19 cellular contexts compared by ENCODE assay signal in the genomic region with DNA sequence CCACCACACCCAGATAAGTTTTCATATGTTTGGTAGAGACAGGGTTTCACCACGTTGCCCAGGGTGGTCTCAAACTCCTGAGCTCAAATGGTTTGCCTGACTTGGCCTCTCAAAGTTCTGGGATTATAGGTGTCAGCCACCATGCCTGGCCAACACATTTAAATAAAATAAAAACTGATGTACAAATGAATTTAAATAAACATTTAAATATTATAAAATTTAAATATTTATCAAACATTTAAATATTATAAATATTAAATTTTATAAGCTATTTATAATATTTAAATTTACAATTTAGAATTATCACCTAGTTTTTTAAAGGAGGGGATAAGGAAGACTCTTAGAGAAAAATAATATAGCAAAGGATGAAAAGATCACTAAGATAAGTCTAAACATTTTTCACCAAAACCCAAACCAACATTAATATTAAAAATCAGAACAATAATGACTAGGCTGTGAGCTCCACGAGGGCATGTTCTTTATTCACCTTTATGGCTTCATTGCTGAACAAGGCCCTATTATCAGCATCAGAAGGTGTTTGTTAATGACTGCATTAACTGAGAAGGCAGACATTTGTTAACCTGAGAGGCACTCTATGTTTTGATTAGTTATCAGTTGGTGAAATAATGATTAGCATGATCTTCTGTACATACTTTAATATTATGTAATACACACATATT. TPM values are rescaled to one million over a fixed set of nuclear protein-coding genes. Genes with fewer than 3 reads are reported as not detected.
DNase-seq lines count a peak whose midpoint lies in the region; ATAC-seq, FAIRE-seq and TF ChIP-seq lines count a peak whose summit lies in the region.
"Had no signal": no experiment of that assay in that cellular context is flagged by ENCODE, and none has a peak within 500 bp of the region (broad histone marks: within the 10 kb centered on the region; RNA-seq: fewer than 3 reads in every experiment).

No MANE protein-coding gene starts in this region.

- H3K27ac ChIP-seq in HCT116 (ENCODE audit: low read depth, low read length) (peak overlapping the region; percentile 86; the same call in 1 of the 2 replicates), astrocyte (ENCODE audit: low read depth, low read length) (peak overlapping the region; percentile 88), HepG2 (ENCODE audit: extremely low read length, insufficient read depth, low read length) (no peak overlapping the region), sigmoid colon (peak overlapping the region in 1 of 4 donors; percentile 19)
- H3K27ac ChIP-seq: SJCRH30 had no signal

- peaks cover 14% of the 10 kb centered on the region for H3K4me1 Mint-ChIP-seq in astrocyte (ENCODE audit: low read depth, unreplicated experiment)

- H3K27ac Mint-ChIP-seq in astrocyte (ENCODE audit: unreplicated experiment), result peak overlapping the region; percentile 96
- H3K27ac Mint-ChIP-seq: activated B cell treated with CpG ODN at 0.5 μM for 24 hours; activated naive CD8-positive, alpha-beta T cell; dendritic cell treated with granulocyte-macrophage colony-stimulating factor and Interleukin-4, amounts not matched to agents 40 ng/mL and 50 ng/mL, for 4 days; stimulated activated memory B cell treated with anti-CD40 and anti-IgM and Interleukin-4, amounts not matched to agents 10 μg/mL and 1 μg/mL and 100 μg/mL, for 72 hours had no signal

- CTCF ChIA-PET in HCT116 (lab: Charles Lee), result interaction anchor here (1.1 to 1.4 kb wide), 3 partner anchors 19 to 44 kb away, joined by 3 to 4 read pairs (median 3); partner anchors contain the start of gene BCO2
- CTCF ChIA-PET in HepG2 (lab: Yijun Ruan, JAX; ENCODE audit: low intra/inter-chr PET ratio, low total read pairs), result no interaction called here

- FAIRE-seq in astrocyte (lab: Jason Lieb, UNC) (no peak), HepG2 (lab: Jason Lieb, UNC) (no peak), urothelium cell line (lab: Jason Lieb, UNC) (no peak)

- BruUV-seq in HCT116 (replicated peaks; lab: Mats Ljungman, UMichigan) (no TSS peak), HepG2 (replicated peaks; lab: Mats Ljungman, UMichigan) (no TSS peak)

- TF ChIP-seq RAD21 in HCT116 (IDR thresholded peaks at IDR 0.05; ENCODE audit: low read depth) (no peak), HepG2 (CRISPR knock-in tag; IDR thresholded peaks at IDR 0.05) (no peak)

- H3K27me3 Mint-ChIP-seq in astrocyte (ENCODE audit: low read depth, unreplicated experiment), result no peaks in the 10 kb centered on the region
- H3K27me3 Mint-ChIP-seq: activated B cell treated with CpG ODN at 0.5 μM for 24 hours; dendritic cell treated with granulocyte-macrophage colony-stimulating factor and Interleukin-4, amounts not matched to agents 40 ng/mL and 50 ng/mL, for 4 days had no signal

- no peak overlapping the region for H2AFZ ChIP-seq in HCT116 (ENCODE audit: low read depth, low read length, poor library complexity, severe bottlenecking)
- no peak overlapping the region for H2AFZ ChIP-seq in astrocyte (ENCODE audit: low read depth, low read length)
- H2AFZ ChIP-seq in HepG2 (ENCODE audit: low read length), result no peak overlapping the region

- H3K4me3 ChIP-seq in HCT116 (replicated peaks in 1 of 2; ENCODE audit: low read depth in 1 of 2, low read length in 2 of 2) (peak overlapping the region in 1 of 2 experiments; percentile 24; a peak in 2 of 4 replicates), astrocyte (ENCODE audit: insufficient read depth, low read depth, low read length) (no peak overlapping the region), HepG2 (replicated peaks in 1 of 3; ENCODE audit: insufficient read depth in 1 of 3, low read depth in 2 of 3, low read length in 3 of 3) (no peak overlapping the region), sigmoid colon (no peak overlapping the region)
- H3K4me3 ChIP-seq: left lung, SJCRH30 had no signal

- H3K36me3 ChIP-seq in HCT116 (ENCODE audit: control insufficient read depth in 1 of 2, insufficient read depth in 2 of 2, low read length in 2 of 2), result peaks cover 4 to 34% of the 10 kb centered on the region in 2 experiments; a peak in 3 of 4 replicates
- H3K36me3 ChIP-seq in astrocyte (ENCODE audit: insufficient read depth, low read length), result no peaks in the 10 kb centered on the region
- H3K36me3 ChIP-seq in HepG2 (replicated peaks in 1 of 2; ENCODE audit: control insufficient read depth in 1 of 2, insufficient read depth in 2 of 2, low read length in 2 of 2), result no peaks in the 10 kb centered on the region
- no peaks in the 10 kb centered on the region for H3K36me3 ChIP-seq in sigmoid colon
- H3K36me3 ChIP-seq: SJCRH30 had no signal

- DNase-seq in HCT116 (ENCODE audit: low read depth, low spot score) (no peak), astrocyte (ENCODE audit: low read depth) (no peak), HepG2 (ENCODE audit: low spot score) (no peak), urothelium cell line (ENCODE audit: low spot score) (peak; percentile 29), amygdala (lab: John Stamatoyannopoulos, UW) (no peak), sigmoid colon (no peak)
- DNase-seq: activated B cell treated with CpG ODN at 0.5 μM for 24 hours; activated CD8-positive, alpha-beta memory T cell treated with anti-CD3 and anti-CD28 coated beads for 24 hours; left lung; NCI-H1436; NCI-H2171; NCI-H526; T-helper 2 cell had no signal

- H3K9ac ChIP-seq in HCT116 (ENCODE audit: low read length) (peak overlapping the region; percentile 61), astrocyte (ENCODE audit: low read length) (peak overlapping the region; percentile 45), HepG2 (ENCODE audit: insufficient read depth, low read depth, low read length) (no peak overlapping the region)

- H3K36me3 Mint-ChIP-seq in astrocyte (ENCODE audit: low read depth, unreplicated experiment), result no peaks in the 10 kb centered on the region
- H3K36me3 Mint-ChIP-seq: stimulated activated memory B cell treated with anti-CD40 and anti-IgM and Interleukin-4, amounts not matched to agents 10 μg/mL and 1 μg/mL and 100 μg/mL, for 72 hours had no signal

- H4K20me1 ChIP-seq in HCT116 (ENCODE audit: insufficient read depth) (no peaks in the 10 kb centered on the region), astrocyte (ENCODE audit: insufficient read depth, low read length) (no peaks in the 10 kb centered on the region), HepG2 (ENCODE audit: insufficient read depth, low read length) (no peaks in the 10 kb centered on the region)

- 81% methylated on average over 2 of the region's 2 CpGs for WGBS in HepG2 (ENCODE audit: low lambda C conversion rate)
- WGBS in sigmoid colon, 2 donors, result 77 to 81% methylated on average over 2 of the region's 2 CpGs

- H3K9me3 ChIP-seq in HCT116 (ENCODE audit: control insufficient read depth in 1 of 2, insufficient read depth in 1 of 2, low read depth in 1 of 2, low read length in 2 of 2) (no peaks in the 10 kb centered on the region), astrocyte (ENCODE audit: insufficient read depth, low read depth, low read length) (no peaks in the 10 kb centered on the region), HepG2 (ENCODE audit: low read length) (no peaks in the 10 kb centered on the region), sigmoid colon (no peaks in the 10 kb centered on the region)
- H3K9me3 ChIP-seq: left lung, SJCRH30 had no signal

- TF ChIP-seq EP300 in HepG2 (IDR thresholded peaks at IDR 0.05; ENCODE audit: low read depth in 2 of 2, low read length in 2 of 2), result no peak
- TF ChIP-seq EP300 in HepG2 (CRISPR knock-in tag; IDR thresholded peaks at IDR 0.05; ENCODE audit: borderline replicate concordance), result no peak
- no peak for TF ChIP-seq EP300 in sigmoid colon (IDR thresholded peaks at IDR 0.05)

- no peaks in the 10 kb centered on the region for H3K9me2 ChIP-seq in HCT116 (ENCODE audit: insufficient read depth)

- intact Hi-C loops in HCT116 (cut with micrococcal nuclease), result loop anchor here (5.0 kb wide), 1 partner anchor 34 kb away; no protein-coding TSS in a partner anchor
- intact Hi-C loops in HepG2 (cut with micrococcal nuclease; ENCODE audit: unreplicated experiment), result no loop called here
- intact Hi-C loops in sigmoid colon (cut with DNase I), result no loop called here

- H3K4me1 ChIP-seq in HCT116 (ENCODE audit: control insufficient read depth in 1 of 2, insufficient read depth in 2 of 2, low read length in 2 of 2) (peaks cover 39 to 65% of the 10 kb centered on the region in 2 experiments), astrocyte (ENCODE audit: insufficient read depth, low read length) (peaks cover 10% of the 10 kb centered on the region), HepG2 (ENCODE audit: insufficient read depth, low read length) (peaks cover 23% of the 10 kb centered on the region), sigmoid colon (peaks cover 0 to 19% (median 7%) of the 10 kb centered on the region in 4 donors)

- ATAC-seq in HCT116, result peak; percentile 49
- ATAC-seq in HepG2, result no peak
- ATAC-seq in esophagus mucosa, result no peak
- ATAC-seq: stimulated activated memory B cell treated with anti-CD40 and anti-IgM and Interleukin-4, amounts not matched to agents 10 μg/mL and 1 μg/mL and 100 μg/mL, for 72 hours had no signal

- no peak overlapping the region for H3K4me3 Mint-ChIP-seq in astrocyte (ENCODE audit: unreplicated experiment)
- H3K4me3 Mint-ChIP-seq: activated B cell treated with CpG ODN at 0.5 μM for 24 hours; activated naive CD8-positive, alpha-beta T cell; dendritic cell treated with granulocyte-macrophage colony-stimulating factor and Interleukin-4, amounts not matched to agents 40 ng/mL and 50 ng/mL, for 4 days; stimulated activated memory B cell treated with anti-CD40 and anti-IgM and Interleukin-4, amounts not matched to agents 10 μg/mL and 1 μg/mL and 100 μg/mL, for 72 hours had no signal

- H3K27me3 ChIP-seq in HCT116 (ENCODE audit: insufficient read depth, low read length) (no peaks in the 10 kb centered on the region), astrocyte (ENCODE audit: insufficient read depth, low read length) (no peaks in the 10 kb centered on the region), HepG2 (ENCODE audit: control insufficient read depth in 1 of 2, insufficient read depth in 2 of 2, low read length in 2 of 2) (no peaks in the 10 kb centered on the region), sigmoid colon (no peaks in the 10 kb centered on the region)
- H3K27me3 ChIP-seq: left lung, SJCRH30 had no signal

- TF ChIP-seq POLR2A in HCT116 (IDR thresholded peaks at IDR 0.05; ENCODE audit: borderline replicate concordance, extremely low read depth, insufficient read depth, insufficient read length), result no peak
- no peak for TF ChIP-seq POLR2A in HepG2 (IDR thresholded peaks at IDR 0.05; ENCODE audit: insufficient read depth in 1 of 2, low read depth in 2 of 2, low read length in 2 of 2)
- TF ChIP-seq POLR2A in sigmoid colon (IDR thresholded peaks at IDR 0.05), result no peak

- POLR2A ChIA-PET in HCT116 (lab: Charles Lee) (interaction anchor here (1.1 to 2.3 kb wide), 4 partner anchors 9 to 36 kb away, joined by 3 to 10 read pairs (median 4); no protein-coding TSS in a partner anchor), HepG2 (lab: Yijun Ruan, JAX) (interaction anchor here (1.1 to 1.2 kb wide), 3 partner anchors 43 to 70 kb away, joined by 3 to 4 read pairs (median 3); partner anchors contain the start of genes SDHD and TIMM8B)

- H3K79me2 ChIP-seq in HCT116 (ENCODE audit: insufficient read depth, low read length) (peaks cover 65% of the 10 kb centered on the region), astrocyte (ENCODE audit: insufficient read depth, low read length) (no peaks in the 10 kb centered on the region), HepG2 (ENCODE audit: insufficient read depth, low read length) (no peaks in the 10 kb centered on the region)

- RAD21 ChIA-PET in HCT116 (lab: Charles Lee; ENCODE audit: low non-redundant PET in 1 of 2, low total read pairs in 2 of 2, uncharacterized antibody in 2 of 2, unreplicated experiment in 2 of 2), result interaction anchor here in 1 of 2 experiments (0.8 to 1.2 kb wide), 2 partner anchors 13 to 34 kb away, joined by 3 to 4 read pairs; no protein-coding TSS in a partner anchor

- H3K4me2 ChIP-seq in HCT116 (ENCODE audit: low read length) (peak overlapping the region; percentile 76), astrocyte (ENCODE audit: low read length) (peak overlapping the region; percentile 47), HepG2 (ENCODE audit: low read depth, low read length) (0 out of 2 replicates have a peak overlapping the region, but pooled peaks have one; percentile 2)

- TF ChIP-seq CTCF in HCT116 (IDR thresholded peaks at IDR 0.05 in 2 of 3, conservative IDR thresholded peaks at IDR 0.05 in 1 of 3; ENCODE audit: borderline replicate concordance in 1 of 3, insufficient read depth in 1 of 3, low read depth in 2 of 3, low read length in 2 of 3), result no peak
- TF ChIP-seq CTCF in astrocyte (IDR thresholded peaks at IDR 0.05; ENCODE audit: insufficient read depth, low read depth, low read length), result no peak
- TF ChIP-seq CTCF in HepG2 (CRISPR knock-in tag; IDR thresholded peaks at IDR 0.05), result no peak
- no peak for TF ChIP-seq CTCF in sigmoid colon (IDR thresholded peaks at IDR 0.05)

- in situ Hi-C loops in HepG2 (cut with HindIII; ENCODE audit: extremely low pct_ligation_motif_present, low pct_unique_long_range_greater_than_20kb), result no loop called here

- no peaks in the 10 kb centered on the region for H3K9me3 Mint-ChIP-seq in astrocyte (ENCODE audit: unreplicated experiment)
- H3K9me3 Mint-ChIP-seq: activated B cell treated with CpG ODN at 0.5 μM for 24 hours; dendritic cell treated with granulocyte-macrophage colony-stimulating factor and Interleukin-4, amounts not matched to agents 40 ng/mL and 50 ng/mL, for 4 days; stimulated activated memory B cell treated with anti-CD40 and anti-IgM and Interleukin-4, amounts not matched to agents 10 μg/mL and 1 μg/mL and 100 μg/mL, for 72 hours had no signal

RNA-seq across cellular contexts. Expression of gene IL18, which starts 7.2 kb away (rescaled TPM):
- total RNA-seq in HCT116 (2021; ENCODE audit: unreplicated experiment) (112 TPM), astrocyte (2.1 and 5.3 TPM in 2 replicates), HepG2 (2016; rRNA removed; fragmentation: Illumina TruSeq; extraction: Trizol) (0.89 and 1.4 TPM in 2 replicates), sigmoid colon (10 to 100 TPM in 2 of 4 donors, 1 to 10 TPM in 2; 5.8 to 18.6 (median 10.8) TPM), esophagus mucosa (41.8 TPM)
- 64.3 and 75.5 TPM in 2 replicates for polyA plus RNA-seq in HCT116 (2012)
- total RNA-seq in HepG2 (2016; cell fraction: cytosol; rRNA removed; fragmentation: Illumina TruSeq; extraction: Trizol; ENCODE audit: low read depth), result 0.30 and 0.44 TPM in 2 replicates
- 1.4 TPM in 2 replicates for total RNA-seq in HepG2 (2016; cell fraction: insoluble cytoplasmic fraction; rRNA removed; fragmentation: Illumina TruSeq; extraction: Trizol)
- 0.72 and 0.74 TPM in 2 replicates for total RNA-seq in HepG2 (2016; cell fraction: membrane; rRNA removed; fragmentation: Illumina TruSeq; extraction: Trizol)
- total RNA-seq in HepG2 (2016; cell fraction: nucleus; rRNA removed; fragmentation: Illumina TruSeq; extraction: Trizol), result 0.66 and 0.75 TPM in 2 replicates
- polyA plus RNA-seq in HepG2 (2011; rRNA removed) (2.7 and 3.6 TPM in 2 replicates), sigmoid colon (100 to 1,000 TPM; 114 to 211 (median 129) TPM)
- polyA plus RNA-seq in HepG2 (2011; cell fraction: cytosol; rRNA removed), result 1.2 and 1.7 TPM in 2 replicates
- 1.4 and 2.7 TPM in 2 replicates for polyA plus RNA-seq in HepG2 (2011; cell fraction: nucleus; rRNA removed)
- 0.31 and 0.44 TPM in 2 replicates for polyA plus RNA-seq in HepG2 (2012)
- 0.38 and 0.43 TPM in 2 replicates for polyA plus RNA-seq in HepG2 (2016; cell fraction: cytosol; fragmentation: Illumina TruSeq; extraction: Trizol; ENCODE audit: low read depth)
- polyA plus RNA-seq in HepG2 (2016; cell fraction: insoluble cytoplasmic fraction; fragmentation: Illumina TruSeq; extraction: Trizol; ENCODE audit: low read depth), result 1.1 and 1.3 TPM in 2 replicates
- 0.60 and 1.1 TPM in 2 replicates for polyA plus RNA-seq in HepG2 (2016; cell fraction: membrane; fragmentation: Illumina TruSeq; extraction: Trizol; ENCODE audit: low read depth)
- 1.5 and 2.4 TPM in 2 replicates for polyA plus RNA-seq in HepG2 (2016; cell fraction: nucleus; fragmentation: Illumina TruSeq; extraction: Trizol; ENCODE audit: insufficient read depth, low read depth)
- 0.50 and 22.8 TPM in 2 replicates for polyA minus RNA-seq in HepG2 (2011; rRNA and poly(A)+ RNA removed; ENCODE audit: low replicate concordance)
- 0.97 and 1.5 TPM in 2 replicates for polyA minus RNA-seq in HepG2 (2011; cell fraction: cytosol; rRNA and poly(A)+ RNA removed)
- 4.1 TPM in 2 replicates for polyA minus RNA-seq in HepG2 (2011; cell fraction: nucleus; rRNA and poly(A)+ RNA removed)
- total RNA-seq: OCI-LY7 had no signal

RNA-seq across cellular contexts. Expression of gene TEX12, which starts 10.4 kb away (rescaled TPM):
- total RNA-seq in HCT116 (2021; ENCODE audit: unreplicated experiment) (not detected), astrocyte (not detected in 2 replicates), HepG2 (2016; rRNA removed; fragmentation: Illumina TruSeq; extraction: Trizol) (not detected in 2 replicates), sigmoid colon (1 to 10 TPM in 2 of 4 donors, under 1 TPM in 1, not detected in 1; 0.68 to 1.5 (median 1.1) TPM), esophagus mucosa (0.16 TPM)
- not detected in 2 replicates for polyA plus RNA-seq in HCT116 (2012)
- total RNA-seq in HepG2 (2016; cell fraction: cytosol; rRNA removed; fragmentation: Illumina TruSeq; extraction: Trizol; ENCODE audit: low read depth), result not detected in 2 replicates
- total RNA-seq in HepG2 (2016; cell fraction: insoluble cytoplasmic fraction; rRNA removed; fragmentation: Illumina TruSeq; extraction: Trizol), result 0.15 TPM in 1 of 2 replicates, not detected in the other
- not detected in 2 replicates for total RNA-seq in HepG2 (2016; cell fraction: membrane; rRNA removed; fragmentation: Illumina TruSeq; extraction: Trizol)
- 0.69 TPM in 1 of 2 replicates, not detected in the other for total RNA-seq in HepG2 (2016; cell fraction: nucleus; rRNA removed; fragmentation: Illumina TruSeq; extraction: Trizol)
- polyA plus RNA-seq in HepG2 (2011; rRNA removed) (not detected in 2 replicates), sigmoid colon (not detected)
- not detected in 2 replicates for polyA plus RNA-seq in HepG2 (2011; cell fraction: cytosol; rRNA removed)
- polyA plus RNA-seq in HepG2 (2011; cell fraction: nucleus; rRNA removed), result 0.19 TPM in 1 of 2 replicates, not detected in the other
- not detected in 2 replicates for polyA plus RNA-seq in HepG2 (2012)
- not detected in 2 replicates for polyA plus RNA-seq in HepG2 (2016; cell fraction: cytosol; fragmentation: Illumina TruSeq; extraction: Trizol; ENCODE audit: low read depth)
- not detected in 2 replicates for polyA plus RNA-seq in HepG2 (2016; cell fraction: insoluble cytoplasmic fraction; fragmentation: Illumina TruSeq; extraction: Trizol; ENCODE audit: low read depth)
- polyA plus RNA-seq in HepG2 (2016; cell fraction: membrane; fragmentation: Illumina TruSeq; extraction: Trizol; ENCODE audit: low read depth), result not detected in 2 replicates
- 1.6 TPM in 1 of 2 replicates, not detected in the other for polyA plus RNA-seq in HepG2 (2016; cell fraction: nucleus; fragmentation: Illumina TruSeq; extraction: Trizol; ENCODE audit: insufficient read depth, low read depth)
- polyA minus RNA-seq in HepG2 (2011; rRNA and poly(A)+ RNA removed; ENCODE audit: low replicate concordance), result not detected in 2 replicates
- polyA minus RNA-seq in HepG2 (2011; cell fraction: cytosol; rRNA and poly(A)+ RNA removed), result not detected in 2 replicates
- not detected in 2 replicates for polyA minus RNA-seq in HepG2 (2011; cell fraction: nucleus; rRNA and poly(A)+ RNA removed)
- total RNA-seq: activated B cell treated with CpG ODN at 0.5 μM for 24 hours, left lung, SJCRH30 had no signal

RNA-seq across cellular contexts. Expression of gene BCO2, which starts 18.6 kb away (rescaled TPM):
- 4.0 TPM for total RNA-seq in HCT116 (2021; ENCODE audit: unreplicated experiment)
- 1.5 and 2.1 TPM in 2 replicates for polyA plus RNA-seq in HCT116 (2012)
- total RNA-seq in astrocyte, result 0.48 and 0.62 TPM in 2 replicates
- 0.38 TPM in 1 of 2 replicates, not detected in the other for total RNA-seq in HepG2 (2016; rRNA removed; fragmentation: Illumina TruSeq; extraction: Trizol)
- 0.40 and 1.2 TPM in 2 replicates for total RNA-seq in HepG2 (2016; cell fraction: cytosol; rRNA removed; fragmentation: Illumina TruSeq; extraction: Trizol; ENCODE audit: low read depth)
- 0.34 and 0.41 TPM in 2 replicates for total RNA-seq in HepG2 (2016; cell fraction: insoluble cytoplasmic fraction; rRNA removed; fragmentation: Illumina TruSeq; extraction: Trizol)
- total RNA-seq in HepG2 (2016; cell fraction: membrane; rRNA removed; fragmentation: Illumina TruSeq; extraction: Trizol), result 0.52 and 0.62 TPM in 2 replicates
- 0.78 and 0.81 TPM in 2 replicates for total RNA-seq in HepG2 (2016; cell fraction: nucleus; rRNA removed; fragmentation: Illumina TruSeq; extraction: Trizol)
- 0.58 and 0.67 TPM in 2 replicates for polyA plus RNA-seq in HepG2 (2011; rRNA removed)
- polyA plus RNA-seq in HepG2 (2011; cell fraction: cytosol; rRNA removed), result 0.15 and 0.19 TPM in 2 replicates
- polyA plus RNA-seq in HepG2 (2011; cell fraction: nucleus; rRNA removed), result 1.1 and 1.8 TPM in 2 replicates
- 0.72 and 1.4 TPM in 2 replicates for polyA plus RNA-seq in HepG2 (2012)
- not detected in 2 replicates for polyA plus RNA-seq in HepG2 (2016; cell fraction: cytosol; fragmentation: Illumina TruSeq; extraction: Trizol; ENCODE audit: low read depth)
- 0.40 and 0.53 TPM in 2 replicates for polyA plus RNA-seq in HepG2 (2016; cell fraction: insoluble cytoplasmic fraction; fragmentation: Illumina TruSeq; extraction: Trizol; ENCODE audit: low read depth)
- polyA plus RNA-seq in HepG2 (2016; cell fraction: membrane; fragmentation: Illumina TruSeq; extraction: Trizol; ENCODE audit: low read depth), result not detected in 2 replicates
- polyA plus RNA-seq in HepG2 (2016; cell fraction: nucleus; fragmentation: Illumina TruSeq; extraction: Trizol; ENCODE audit: insufficient read depth, low read depth), result 2.3 and 2.8 TPM in 2 replicates
- 0.28 and 0.40 TPM in 2 replicates for polyA minus RNA-seq in HepG2 (2011; rRNA and poly(A)+ RNA removed; ENCODE audit: low replicate concordance)
- not detected in 2 replicates for polyA minus RNA-seq in HepG2 (2011; cell fraction: cytosol; rRNA and poly(A)+ RNA removed)
- 2.7 and 4.0 TPM in 2 replicates for polyA minus RNA-seq in HepG2 (2011; cell fraction: nucleus; rRNA and poly(A)+ RNA removed)
- 10 to 100 TPM in 1 of 4 donors, 1 to 10 TPM in 3; 6.4 to 16.9 (median 7.2) TPM for total RNA-seq in sigmoid colon
- polyA plus RNA-seq in sigmoid colon, result 1 to 10 TPM in 1 of 3 donors, not detected in 2; 3.2 TPM
- 5.7 TPM for total RNA-seq in esophagus mucosa

Comparison
In these comparisons a context has a peak if more than half of its experiments do, and no peak if none do; other contexts are left out.
1. H3K4me2 ChIP-seq: peak in every context shown above with its lines; median percentile 76 in HCT116; 47 in astrocyte; 2 in HepG2.